ENCODE assay signal across 10 cellular contexts in the genomic region with DNA sequence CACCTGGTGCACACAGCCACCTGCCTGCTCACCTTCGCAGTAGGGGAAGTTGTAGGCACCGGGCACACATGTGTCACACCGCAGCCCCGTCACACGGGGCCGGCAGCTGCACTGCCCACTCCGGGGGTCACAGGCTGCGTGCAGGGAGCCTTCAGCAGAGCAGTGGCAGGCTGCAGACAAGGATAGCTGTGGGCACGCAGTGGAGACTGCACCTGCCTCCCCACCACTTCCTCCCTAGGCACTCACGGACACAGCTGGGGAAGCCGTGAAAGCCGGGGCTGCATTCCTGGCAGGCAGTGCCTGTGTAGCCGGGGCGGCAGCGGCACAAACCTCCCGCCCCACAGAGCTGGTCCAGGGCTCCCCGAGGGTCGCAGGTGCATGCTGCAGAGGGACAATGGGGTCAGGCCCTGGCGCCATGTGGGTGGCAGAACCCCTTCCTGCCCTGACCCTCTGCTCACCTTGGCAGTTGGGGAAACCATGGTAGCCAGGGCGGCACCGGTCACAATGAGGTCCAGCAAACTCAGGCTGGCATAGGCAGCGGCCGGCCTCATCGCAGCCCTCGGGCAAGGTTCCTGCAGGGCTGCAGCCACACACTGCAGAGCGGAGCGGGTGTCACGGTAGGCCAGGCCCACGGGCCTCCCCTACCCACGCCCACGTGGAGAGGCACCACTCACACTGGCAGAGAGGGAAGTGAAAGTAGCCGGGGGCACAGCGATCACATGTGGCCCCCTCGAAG. TPM values are rescaled to one million over a fixed set of nuclear protein-coding genes. Genes with fewer than 3 reads are reported as not detected.
A peak's percentile ranks its signal among the peaks of the same experiment; 100 is the strongest.
DNase-seq lines count a peak whose midpoint lies in the region; ATAC-seq, FAIRE-seq and TF ChIP-seq lines count a peak whose summit lies in the region.
"Had no signal": no experiment of that assay in that cellular context is flagged by ENCODE, and none has a peak within 500 bp of the region (broad histone marks: within the 10 kb centered on the region; RNA-seq: fewer than 3 reads in every experiment).

No MANE protein-coding gene starts in this region.

- H3K9me1 ChIP-seq in endothelial cell of umbilical vein (replicated peaks; ENCODE audit: control insufficient read depth, extremely low read depth, insufficient read depth, low read length), result no peaks in the 10 kb centered on the region

- no peak for TF ChIP-seq CTCF in endothelial cell of umbilical vein (IDR thresholded peaks at IDR 0.05; ENCODE audit: extremely low read depth in 1 of 2, insufficient read depth in 1 of 2, low read depth in 1 of 2, low read length in 2 of 2)

- BruUV-seq in endothelial cell of umbilical vein (replicated peaks; lab: Mats Ljungman, UMichigan), result TSS peak; percentile 36

- ATAC-seq in GM19043 (IDR thresholded peaks at IDR 0.05; ENCODE audit: low read depth, unreplicated experiment) (peak; percentile 38), HG02870 (IDR thresholded peaks at IDR 0.05; ENCODE audit: unreplicated experiment) (no peak)

- H4K20me1 ChIP-seq in BLaER1 treated with 17β-estradiol and CSF1 and Interleukin-3, amounts not matched to agents 10 nM and 100 nM, result peaks cover 0 to 51% (median 7%) of the 10 kb centered on the region in 11 experiments; a peak in 9 of 22 replicates
- no peaks in the 10 kb centered on the region for H4K20me1 ChIP-seq in endothelial cell of umbilical vein (replicated peaks; ENCODE audit: control insufficient read depth, extremely low read depth, insufficient read depth, low read length)

- FAIRE-seq in endothelial cell of umbilical vein (lab: Jason Lieb, UNC), result no peak

- dilution Hi-C loops in endothelial cell of umbilical vein (cut with MboI; ENCODE audit: extremely low pct_ligation_motif_present, low sequenced_read_pairs), result no loop called here

- H3K9ac ChIP-seq in BLaER1 treated with 17β-estradiol and CSF1 and Interleukin-3, amounts not matched to agents 10 nM and 100 nM, result peak overlapping the region in 7 of 11 experiments; percentile 10 to 80 (median 77); a peak in 10 of 22 replicates
- H3K9ac ChIP-seq in endothelial cell of umbilical vein (replicated peaks; ENCODE audit: extremely low read depth, insufficient read depth, low read length), result no peak overlapping the region

- H3K4me3 ChIP-seq in BLaER1 treated with 17β-estradiol and CSF1 and Interleukin-3, amounts not matched to agents 10 nM and 100 nM, result peak overlapping the region in 4 of 10 experiments; percentile 2 to 48 (median 22); a peak in 6 of 20 replicates
- no peak overlapping the region for H3K4me3 ChIP-seq in Jurkat, Clone E6-1 (ENCODE audit: low read length)
- no peak overlapping the region for H3K4me3 ChIP-seq in endothelial cell of umbilical vein (replicated peaks in 1 of 3; ENCODE audit: insufficient read depth in 1 of 3, low read depth in 1 of 3, low read length in 3 of 3)
- H3K4me3 ChIP-seq: tibial artery had no signal

- peak overlapping the region in 7 of 11 experiments; percentile 69 to 88 (median 82); a peak in 14 of 22 replicates for H3K27ac ChIP-seq in BLaER1 treated with 17β-estradiol and CSF1 and Interleukin-3, amounts not matched to agents 10 nM and 100 nM
- no peak overlapping the region for H3K27ac ChIP-seq in endothelial cell of umbilical vein (ENCODE audit: insufficient read depth, low read depth, low read length)
- H3K27ac ChIP-seq: tibial artery had no signal

- POLR2A ChIA-PET in endothelial cell of umbilical vein (lab: Charles Lee), result no interaction called here

- peaks cover 3% of the 10 kb centered on the region for H3K79me2 ChIP-seq in endothelial cell of umbilical vein (ENCODE audit: control insufficient read depth, insufficient read depth, low read length)

- H3K27me3 ChIP-seq in BLaER1 treated with 17β-estradiol and CSF1 and Interleukin-3, amounts not matched to agents 10 nM and 100 nM, result peaks cover 0 to 22% (median 0%) of the 10 kb centered on the region in 11 experiments; a peak in 7 of 22 replicates
- no peaks in the 10 kb centered on the region for H3K27me3 ChIP-seq in endothelial cell of umbilical vein (ENCODE audit: control insufficient read depth in 2 of 2, insufficient read depth in 2 of 2, low read length in 2 of 2)
- H3K27me3 ChIP-seq: tibial artery had no signal

- peaks cover 41 to 79% (median 64%) of the 10 kb centered on the region in 10 experiments for H3K4me1 ChIP-seq in BLaER1 treated with 17β-estradiol and CSF1 and Interleukin-3, amounts not matched to agents 10 nM and 100 nM
- no peaks in the 10 kb centered on the region for H3K4me1 ChIP-seq in endothelial cell of umbilical vein (ENCODE audit: control insufficient read depth, extremely low read depth, insufficient read depth, low read length)
- H3K4me1 ChIP-seq: tibial artery had no signal

- peaks cover 0 to 16% (median 0%) of the 10 kb centered on the region in 11 experiments; a peak in 9 of 22 replicates for H3K36me3 ChIP-seq in BLaER1 treated with 17β-estradiol and CSF1 and Interleukin-3, amounts not matched to agents 10 nM and 100 nM
- H3K36me3 ChIP-seq in endothelial cell of umbilical vein (ENCODE audit: control insufficient read depth in 2 of 2, extremely low read depth in 1 of 2, insufficient read depth in 2 of 2, low read length in 2 of 2), result peaks cover 4 to 38% of the 10 kb centered on the region in 2 experiments

- H3K4me2 ChIP-seq in BLaER1 treated with 17β-estradiol and CSF1 and Interleukin-3, amounts not matched to agents 10 nM and 100 nM, result peak overlapping the region; percentile 75 to 99 (median 92)
- H3K4me2 ChIP-seq in endothelial cell of umbilical vein (ENCODE audit: insufficient read depth, low read length), result no peak overlapping the region

- H2AFZ ChIP-seq in endothelial cell of umbilical vein (ENCODE audit: low read depth, low read length), result no peak overlapping the region

- TF ChIP-seq POLR2A in endothelial cell of umbilical vein (IDR thresholded peaks at IDR 0.05; ENCODE audit: low read depth, low read length), result no peak

- H3K9me3 ChIP-seq in BLaER1 treated with 17β-estradiol and CSF1 and Interleukin-3, amounts not matched to agents 10 nM and 100 nM (replicated peaks in 1 of 11), result peaks cover 0 to 7% (median 5%) of the 10 kb centered on the region in 11 experiments; a peak in 15 of 22 replicates
- H3K9me3 ChIP-seq in endothelial cell of umbilical vein (replicated peaks; ENCODE audit: control insufficient read depth, insufficient read depth, low read length), result no peaks in the 10 kb centered on the region
- H3K9me3 ChIP-seq: tibial artery had no signal

- CTCF ChIA-PET in endothelial cell of umbilical vein (lab: Charles Lee), result no interaction called here

- DNase-seq in Jurkat, Clone E6-1 (ENCODE audit: low read depth, low spot score), result peak; percentile 24
- no peak for DNase-seq in endothelial cell of umbilical vein (ENCODE audit: low read depth, low spot score)
- no peak for DNase-seq in activated CD4-positive, alpha-beta T cell treated with anti-CD3 and anti-CD28 coated beads for 4 hours
- no peak for DNase-seq in GDM1 (lab: John Stamatoyannopoulos, UW)
- DNase-seq in SIG-M5 treated with dmso at 0.1 percent for 504 hours (lab: John Stamatoyannopoulos, UW; ENCODE audit: unreplicated experiment), result no peak
- DNase-seq: NCI-H1105, tibial artery had no signal

- intact Hi-C loops in endothelial cell of umbilical vein (cut with micrococcal nuclease), result no loop called here

TF ChIP-seq in endothelial cell of umbilical vein, 7 proteins besides CTCF, POLR2A, EP300 and RAD21 (continues in another document):
- no peak for TF ChIP-seq JUN (IDR thresholded peaks at IDR 0.05; ENCODE audit: borderline replicate concordance, insufficient read depth, insufficient read length, low read depth)
- TF ChIP-seq, protein P1, sequence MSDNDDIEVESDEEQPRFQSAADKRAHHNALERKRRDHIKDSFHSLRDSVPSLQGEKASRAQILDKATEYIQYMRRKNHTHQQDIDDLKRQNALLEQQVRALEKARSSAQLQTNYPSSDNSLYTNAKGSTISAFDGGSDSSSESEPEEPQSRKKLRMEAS (IDR thresholded peaks at IDR 0.05; ENCODE audit: insufficient read depth, insufficient read length), result no peak
- TF ChIP-seq FOS (IDR thresholded peaks at IDR 0.05; ENCODE audit: borderline replicate concordance, insufficient read depth, low read length), result no peak
- no peak for TF ChIP-seq MYC (IDR thresholded peaks at IDR 0.05; ENCODE audit: low read depth, low read length)
- TF ChIP-seq EZH2 (IDR thresholded peaks at IDR 0.05; ENCODE audit: borderline replicate concordance, low read depth, low read length, severe bottlenecking), result no peak

RNA-seq across cellular contexts. Expression of a gene that starts 29.4 kb away (rescaled TPM):
- polyA plus RNA-seq in Jurkat, Clone E6-1 (2012; ENCODE audit: insufficient read depth, insufficient read length), result 2.2 TPM
- 138 and 145 TPM in 2 replicates for total RNA-seq in endothelial cell of umbilical vein
- 24.0 and 27.2 TPM in 2 replicates for polyA plus RNA-seq in endothelial cell of umbilical vein
- polyA plus RNA-seq in endothelial cell of umbilical vein (2011; cell fraction: cytosol; rRNA removed), result 11.0 and 16.9 TPM in 2 replicates
- polyA plus RNA-seq in endothelial cell of umbilical vein (2011; cell fraction: nucleus; rRNA removed), result 154 and 169 TPM in 2 replicates
- 61.7 and 63.1 TPM in 2 replicates for polyA plus RNA-seq in endothelial cell of umbilical vein (2012)
- 18.0 and 30.4 TPM in 2 replicates for polyA minus RNA-seq in endothelial cell of umbilical vein
- 51.0 TPM for polyA minus RNA-seq in endothelial cell of umbilical vein (2011; cell fraction: cytosol; rRNA and poly(A)+ RNA removed)
- 57.6 and 115 TPM in 2 replicates for polyA minus RNA-seq in endothelial cell of umbilical vein (2011; cell fraction: nucleus; rRNA and poly(A)+ RNA removed)

RNA-seq across cellular contexts. Expression of a gene that starts 34.9 kb away (rescaled TPM):
- 145 TPM for polyA plus RNA-seq in Jurkat, Clone E6-1 (2012; ENCODE audit: insufficient read depth, insufficient read length)
- total RNA-seq in endothelial cell of umbilical vein, result 144 and 154 TPM in 2 replicates
- polyA plus RNA-seq in endothelial cell of umbilical vein, result 179 and 249 TPM in 2 replicates
- polyA plus RNA-seq in endothelial cell of umbilical vein (2011; cell fraction: cytosol; rRNA removed), result 131 and 170 TPM in 2 replicates
- 99.1 and 109 TPM in 2 replicates for polyA plus RNA-seq in endothelial cell of umbilical vein (2011; cell fraction: nucleus; rRNA removed)
- polyA plus RNA-seq in endothelial cell of umbilical vein (2012), result 146 and 147 TPM in 2 replicates
- 65.1 and 70.5 TPM in 2 replicates for polyA minus RNA-seq in endothelial cell of umbilical vein
- 104 TPM for polyA minus RNA-seq in endothelial cell of umbilical vein (2011; cell fraction: cytosol; rRNA and poly(A)+ RNA removed)
- polyA minus RNA-seq in endothelial cell of umbilical vein (2011; cell fraction: nucleus; rRNA and poly(A)+ RNA removed), result 29.3 and 53.9 TPM in 2 replicates

RNA-seq across cellular contexts. Expression of a gene that starts 49.2 kb away (rescaled TPM):
- polyA plus RNA-seq in Jurkat, Clone E6-1 (2012; ENCODE audit: insufficient read depth, insufficient read length), result 3,293 TPM
- 1,627 and 1,644 TPM in 2 replicates for total RNA-seq in endothelial cell of umbilical vein
- polyA plus RNA-seq in endothelial cell of umbilical vein, result 6,186 and 7,710 TPM in 2 replicates
- polyA plus RNA-seq in endothelial cell of umbilical vein (2011; cell fraction: cytosol; rRNA removed), result 7,058 and 7,187 TPM in 2 replicates
- polyA plus RNA-seq in endothelial cell of umbilical vein (2011; cell fraction: nucleus; rRNA removed), result 1,710 and 1,727 TPM in 2 replicates
- 3,439 and 5,474 TPM in 2 replicates for polyA plus RNA-seq in endothelial cell of umbilical vein (2012)
- polyA minus RNA-seq in endothelial cell of umbilical vein, result 1,355 and 1,842 TPM in 2 replicates
- 1,457 TPM for polyA minus RNA-seq in endothelial cell of umbilical vein (2011; cell fraction: cytosol; rRNA and poly(A)+ RNA removed)
- polyA minus RNA-seq in endothelial cell of umbilical vein (2011; cell fraction: nucleus; rRNA and poly(A)+ RNA removed), result 192 and 301 TPM in 2 replicates
